Comparison of ENCODE assay signal across 2 cellular contexts in genomic region chr10:98149858-98150257, GRCh38.
TF ChIP-seq lines count a peak whose summit lies in the region.

No MANE protein-coding gene starts in this region.

TF ChIP-seq in HEK293, 187 proteins besides CTCF, POLR2A, EP300 and RAD21 (continued from another document):
- TF ChIP-seq SETDB1 (IDR thresholded peaks at IDR 0.05; ENCODE audit: insufficient read length, low read length) = peak; percentile 73
TF ChIP-seq in HEK293: peak in this region for 1.

TF ChIP-seq in IMR-90, 13 proteins besides CTCF, POLR2A, EP300 and RAD21 (continued from another document):
- TF ChIP-seq NFE2L2 (IDR thresholded peaks at IDR 0.05; ENCODE audit: low read depth, low read length) (no peak), RFX5 (IDR thresholded peaks at IDR 0.05; ENCODE audit: low read depth, low read length) (no peak), USF2 (IDR thresholded peaks at IDR 0.05; ENCODE audit: low read depth, low read length) (no peak), SMC3 (IDR thresholded peaks at IDR 0.05; ENCODE audit: low read depth, low read length) (no peak), RCOR1 (IDR thresholded peaks at IDR 0.05; ENCODE audit: insufficient replicate concordance, low read length) (no peak), FOS (IDR thresholded peaks at IDR 0.05; ENCODE audit: low read depth, low read length) (no peak), CEBPB (IDR thresholded peaks at IDR 0.05; ENCODE audit: low read depth, low read length) (no peak), BHLHE40 (IDR thresholded peaks at IDR 0.05; ENCODE audit: low read depth, low read length) (no peak), CHD1 (IDR thresholded peaks at IDR 0.05; ENCODE audit: low read depth, low read length) (no peak), MAZ (IDR thresholded peaks at IDR 0.05; ENCODE audit: borderline replicate concordance, low read depth, low read length) (no peak), ELK1 (IDR thresholded peaks at IDR 0.05; ENCODE audit: borderline replicate concordance, low read depth, low read length) (no peak)
